ENCODE assay signal across 28 cellular contexts in genomic region chr6:160532315-160532714, GRCh38.
"Had no signal": no experiment of that assay in that cellular context is flagged by ENCODE, and none has a peak within 500 bp of the region (broad histone marks: within the 10 kb centered on the region; RNA-seq: fewer than 3 reads in every experiment).

No MANE protein-coding gene starts in this region.

- H3K4me3 ChIP-seq: stomach, suprapubic skin, testis, thoracic aorta, thyroid gland, tibial artery, tibial nerve, transverse colon, upper lobe of left lung, upper lobe of right lung, uterus, vagina had no signal

- DNase-seq: stimulated activated CD4-positive, alpha-beta T cell treated with anti-CD3 and anti-CD28 coated beads, Interleukin-2, amount 100 ng/mL, for 24 hours; stimulated activated CD4-positive, alpha-beta T cell treated with anti-CD3 and anti-CD28 coated beads, Interleukin-2, amount 100 ng/mL, for 48 hours; stimulated activated CD4-positive, alpha-beta T cell treated with anti-CD3 and anti-CD28 coated beads, Interleukin-4, amount 100 ng/mL, for 1 hour; stimulated activated CD4-positive, alpha-beta T cell treated with anti-CD3 and anti-CD28 coated beads, Interleukin-4, amount 100 ng/mL, for 24 hours; stimulated activated CD4-positive, alpha-beta T cell treated with anti-CD3 and anti-CD28 coated beads, Interleukin-4, amount 100 ng/mL, for 4 hours; stimulated activated CD8-positive, alpha-beta memory T cell treated with anti-CD3 and anti-CD28 coated beads, Interleukin-4, amount 100 ng/mL, for 48 hours; stimulated activated naive B cell treated with anti-CD40 and anti-IgM and Interleukin-4, amounts not matched to agents 10 μg/mL and 1 μg/mL and 100 μg/mL, for 72 hours; stimulated activated naive CD4-positive, alpha-beta T cell; stimulated activated naive CD4-positive, alpha-beta T cell treated with Interleukin-2 at 50 U/mL for 16 hours; stimulated activated naive CD8-positive, alpha-beta T cell treated with anti-CD3 and anti-CD28 coated beads, Interleukin-15, amount 100 ng/mL, for 72 hours; stimulated activated naive CD8-positive, alpha-beta T cell treated with anti-CD3 and anti-CD28 coated beads, Interleukin-15, Interleukin-2, amounts not matched to agents 100 U/mL and 50 U/mL, for 24 hours; stomach; substantia nigra; testis; thyroid gland; tibial artery; transverse colon; upper lobe of left lung; upper lobe of right lung; uterus had no signal

- H3K27ac ChIP-seq: stomach, suprapubic skin, testis, thoracic aorta, thyroid gland, tibial artery, tibial nerve, transverse colon, upper lobe of left lung, upper lobe of right lung, uterus, vagina had no signal

- H3K27ac Mint-ChIP-seq: stimulated activated effector memory CD8-positive, alpha-beta T cell treated with anti-CD3 and anti-CD28 coated beads, Interleukin-12 subunit alpha, Interleukin-12 subunit beta, amount 100 ng/mL, for 72 hours; stimulated activated memory B cell treated with anti-CD40 and anti-IgM and Interleukin-4, amounts not matched to agents 10 μg/mL and 1 μg/mL and 100 μg/mL, for 72 hours; stimulated activated naive B cell treated with anti-CD40 and anti-IgM and Interleukin-4, amounts not matched to agents 10 μg/mL and 1 μg/mL and 100 μg/mL, for 72 hours; stimulated activated naive CD8-positive, alpha-beta T cell treated with anti-CD3 and anti-CD28 coated beads, Interleukin-15, amount 100 ng/mL, for 72 hours; stimulated activated naive CD8-positive, alpha-beta T cell treated with anti-CD3 and anti-CD28 coated beads, Interleukin-15, Interleukin-2, amounts not matched to agents 100 ng/mL and 50 ng/mL, for 24 hours; type B pancreatic cell had no signal

- H3K36me3 ChIP-seq: stomach, suprapubic skin, thoracic aorta, thyroid gland, tibial artery, tibial nerve, transverse colon, upper lobe of left lung, upper lobe of right lung, uterus, vagina had no signal

- H3K9me3 ChIP-seq: stomach, suprapubic skin, testis, thoracic aorta, thyroid gland, tibial artery, tibial nerve, transverse colon, upper lobe of left lung, upper lobe of right lung, uterus, vagina had no signal

- H3K4me1 ChIP-seq: testis, thyroid gland, upper lobe of right lung, uterus, vagina had no signal

- H3K4me3 Mint-ChIP-seq: stimulated activated effector memory CD8-positive, alpha-beta T cell treated with anti-CD3 and anti-CD28 coated beads, Interleukin-12 subunit alpha, Interleukin-12 subunit beta, amount 100 ng/mL, for 72 hours; stimulated activated memory B cell treated with anti-CD40 and anti-IgM and Interleukin-4, amounts not matched to agents 10 μg/mL and 1 μg/mL and 100 μg/mL, for 72 hours; stimulated activated naive B cell treated with anti-CD40 and anti-IgM and Interleukin-4, amounts not matched to agents 10 μg/mL and 1 μg/mL and 100 μg/mL, for 72 hours; stimulated activated naive CD8-positive, alpha-beta T cell treated with anti-CD3 and anti-CD28 coated beads, Interleukin-15, amount 100 ng/mL, for 72 hours; stimulated activated naive CD8-positive, alpha-beta T cell treated with anti-CD3 and anti-CD28 coated beads, Interleukin-15, Interleukin-2, amounts not matched to agents 100 ng/mL and 50 ng/mL, for 24 hours; type B pancreatic cell had no signal

- H3K4me1 Mint-ChIP-seq: stimulated activated effector memory CD8-positive, alpha-beta T cell treated with anti-CD3 and anti-CD28 coated beads, Interleukin-12 subunit alpha, Interleukin-12 subunit beta, amount 100 ng/mL, for 72 hours; stimulated activated memory B cell treated with anti-CD40 and anti-IgM and Interleukin-4, amounts not matched to agents 10 μg/mL and 1 μg/mL and 100 μg/mL, for 72 hours; stimulated activated naive B cell treated with anti-CD40 and anti-IgM and Interleukin-4, amounts not matched to agents 10 μg/mL and 1 μg/mL and 100 μg/mL, for 72 hours; stimulated activated naive CD8-positive, alpha-beta T cell treated with anti-CD3 and anti-CD28 coated beads, Interleukin-15, amount 100 ng/mL, for 72 hours had no signal

- H3K9me3 Mint-ChIP-seq: stimulated activated effector memory CD8-positive, alpha-beta T cell treated with anti-CD3 and anti-CD28 coated beads, Interleukin-12 subunit alpha, Interleukin-12 subunit beta, amount 100 ng/mL, for 72 hours had no signal

- H3K27me3 ChIP-seq: suprapubic skin, testis, thyroid gland, tibial artery, tibial nerve, transverse colon, upper lobe of left lung, upper lobe of right lung, vagina had no signal

- H3K36me3 Mint-ChIP-seq: stimulated activated effector memory CD8-positive, alpha-beta T cell treated with anti-CD3 and anti-CD28 coated beads, Interleukin-12 subunit alpha, Interleukin-12 subunit beta, amount 100 ng/mL, for 72 hours; stimulated activated naive B cell treated with anti-CD40 and anti-IgM and Interleukin-4, amounts not matched to agents 10 μg/mL and 1 μg/mL and 100 μg/mL, for 72 hours; type B pancreatic cell had no signal

- ATAC-seq: stimulated activated effector memory CD8-positive, alpha-beta T cell treated with anti-CD3 and anti-CD28 coated beads, Interleukin-12 subunit alpha, Interleukin-12 subunit beta, amount 100 ng/mL, for 72 hours; stimulated activated memory B cell treated with anti-CD40 and anti-IgM and Interleukin-4, amounts not matched to agents 10 μg/mL and 1 μg/mL and 100 μg/mL, for 72 hours; stimulated activated naive B cell treated with anti-CD40 and anti-IgM and Interleukin-4, amounts not matched to agents 10 μg/mL and 1 μg/mL and 100 μg/mL, for 72 hours; stimulated activated naive CD8-positive, alpha-beta T cell treated with anti-CD3 and anti-CD28 coated beads, Interleukin-15, amount 100 ng/mL, for 72 hours; stimulated activated naive CD8-positive, alpha-beta T cell treated with anti-CD3 and anti-CD28 coated beads, Interleukin-15, Interleukin-2, amounts not matched to agents 100 U/mL and 50 U/mL, for 24 hours; upper lobe of right lung had no signal
